8 cellular contexts compared by ENCODE assay signal in the genomic region with DNA sequence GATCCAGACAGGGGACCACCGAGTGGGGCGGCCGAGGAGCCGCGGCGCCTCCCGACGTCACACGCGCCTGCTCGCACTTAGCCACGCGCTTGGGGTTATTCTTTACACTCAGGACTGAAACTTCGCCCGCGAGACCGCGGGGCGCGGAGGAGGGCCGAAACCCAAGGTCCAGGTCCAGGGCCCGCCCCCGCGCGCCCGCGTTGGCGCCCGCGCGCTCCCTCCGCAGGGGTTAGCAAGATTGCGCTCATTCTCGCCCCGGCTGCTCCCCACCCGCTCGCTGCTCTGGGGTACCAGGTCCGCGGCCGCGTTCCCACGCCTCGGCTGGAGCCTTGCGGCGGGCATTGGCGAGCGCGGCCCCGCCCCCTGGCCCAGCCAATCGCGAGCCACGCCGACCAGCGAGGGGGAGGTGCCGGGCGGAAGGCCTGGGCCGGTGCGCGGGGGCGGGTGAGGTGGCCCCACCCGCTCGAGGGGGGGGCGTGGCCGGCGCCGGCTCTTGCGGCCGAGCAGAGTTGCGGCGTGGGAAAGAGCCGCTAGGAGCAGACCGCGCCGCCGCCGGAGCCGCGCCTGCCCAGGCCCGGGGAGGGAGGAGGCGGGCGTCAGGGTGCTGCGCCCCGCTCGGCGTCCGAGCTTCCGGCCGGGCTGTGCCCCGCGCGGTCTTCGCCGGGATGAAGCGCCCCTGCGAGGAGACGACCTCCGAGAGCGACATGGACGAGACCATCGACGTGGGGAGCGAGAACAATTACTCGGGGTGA. TPM values are rescaled to one million over a fixed set of nuclear protein-coding genes. Genes with fewer than 3 reads are reported as not detected.
A peak's percentile ranks its signal among the peaks of the same experiment; 100 is the strongest.
DNase-seq lines count a peak whose midpoint lies in the region; ATAC-seq and TF ChIP-seq lines count a peak whose summit lies in the region.

A gene (plus strand): TSS at position 521 of the 752 bp plus-strand sequence. CDS start 145 bp downstream, at position 666.

- POLR2A ChIA-PET in RWPE1 (lab: Yijun Ruan, JAX; ENCODE audit: low non-redundant PET), result no interaction called here

- TF ChIP-seq EP300 in neural cell (conservative IDR thresholded peaks at IDR 0.05; ENCODE audit: poor library complexity, severe bottlenecking), result peak; percentile 43

- H3K27ac ChIP-seq in RWPE1 (no peak within 1 kb of the TSS), neural cell (ENCODE audit: low read length) (no peak within 1 kb of the TSS)

- peak within 1 kb of the TSS; percentile 31 for H2AFZ ChIP-seq in neural cell (ENCODE audit: low read depth, low read length)

- no peaks in the 10 kb centered on the region for H4K20me1 ChIP-seq in neural cell (ENCODE audit: insufficient read depth)

- CTCF ChIA-PET in RWPE1 (lab: Yijun Ruan, JAX), result interaction anchor here (0.6 kb wide), 1 partner anchor 109 kb away, joined by 3 read pairs; no protein-coding TSS in a partner anchor

- TF ChIP-seq CTCF in RWPE1 (conservative IDR thresholded peaks at IDR 0.05; ENCODE audit: low read depth), result no peak
- TF ChIP-seq CTCF in fibroblast of villous mesenchyme (IDR thresholded peaks at IDR 0.05; ENCODE audit: insufficient read depth, low read depth, low read length), result no peak
- peak; percentile 20 for TF ChIP-seq CTCF in neural cell (IDR thresholded peaks at IDR 0.05; ENCODE audit: poor library complexity, severe bottlenecking)

- H3K9me2 ChIP-seq in neural cell (ENCODE audit: insufficient read depth, low read length), result no peaks in the 10 kb centered on the region

- H3K27me3 ChIP-seq in neural cell (ENCODE audit: insufficient read depth, low read depth, low read length), result peaks cover 84% of the 10 kb centered on the region

- no peaks in the 10 kb centered on the region for H3K9me3 ChIP-seq in neural cell (ENCODE audit: low read length)

- peak within 1 kb of the TSS; percentile 50 for H3K4me2 ChIP-seq in neural cell (ENCODE audit: low read length)

- no peaks in the 10 kb centered on the region for H3K36me3 ChIP-seq in neural cell (ENCODE audit: insufficient read depth, low read length)

- H3K4me3 ChIP-seq in Jurkat, Clone E6-1 (ENCODE audit: low read length), result peak within 1 kb of the TSS; percentile 64
- H3K4me3 ChIP-seq in fibroblast of villous mesenchyme (ENCODE audit: low read depth, low read length) (peak within 1 kb of the TSS; percentile 65), neural cell (ENCODE audit: low read length) (peak within 1 kb of the TSS; percentile 74)

- peak; percentile 68 for DNase-seq in DMS53 treated with DMSO at 0.1 percent for 48 hours (lab: John Stamatoyannopoulos, UW; ENCODE audit: unreplicated experiment)
- peak; percentile 67 for DNase-seq in Jurkat, Clone E6-1 (ENCODE audit: low read depth, low spot score)
- peak; percentile 91 for DNase-seq in RWPE1 (ENCODE audit: low spot score)
- DNase-seq in activated gamma-delta T cell treated with anti-CD3 and anti-CD28 coated beads, Interleukin-2, amount 50 U/mL, for 16 hours (ENCODE audit: low read depth), result peak; percentile 70
- DNase-seq in fibroblast of villous mesenchyme (ENCODE audit: low read depth), result peak; percentile 90
- peak; percentile 90 for DNase-seq in stimulated activated naive CD8-positive, alpha-beta T cell treated with anti-CD3 and anti-CD28 coated beads, Interleukin-15, Interleukin-2, amounts not matched to agents 100 U/mL and 50 U/mL, for 24 hours

- peak; percentile 83 for ATAC-seq in GM21723 (IDR thresholded peaks at IDR 0.05; ENCODE audit: unreplicated experiment)
- ATAC-seq in stimulated activated naive CD8-positive, alpha-beta T cell treated with anti-CD3 and anti-CD28 coated beads, Interleukin-15, Interleukin-2, amounts not matched to agents 100 U/mL and 50 U/mL, for 24 hours, result peak; percentile 82

- H3K9ac ChIP-seq in neural cell (ENCODE audit: low read length), result peak within 1 kb of the TSS; percentile 36

- TF ChIP-seq RAD21 in neural cell (conservative IDR thresholded peaks at IDR 0.05), result peak; percentile 31

- H3F3A ChIP-seq in neural cell (ENCODE audit: insufficient read depth, low read length, poor library complexity, severe bottlenecking), result no peaks in the 10 kb centered on the region

- no peaks in the 10 kb centered on the region for H3K79me2 ChIP-seq in neural cell (replicated peaks; ENCODE audit: insufficient read depth, low read length)

TF ChIP-seq in neural cell, 6 proteins besides CTCF, POLR2A, EP300 and RAD21:
- no peak for TF ChIP-seq TAF1 (IDR thresholded peaks at IDR 0.05; ENCODE audit: low read depth)
- TF ChIP-seq, protein P1, sequence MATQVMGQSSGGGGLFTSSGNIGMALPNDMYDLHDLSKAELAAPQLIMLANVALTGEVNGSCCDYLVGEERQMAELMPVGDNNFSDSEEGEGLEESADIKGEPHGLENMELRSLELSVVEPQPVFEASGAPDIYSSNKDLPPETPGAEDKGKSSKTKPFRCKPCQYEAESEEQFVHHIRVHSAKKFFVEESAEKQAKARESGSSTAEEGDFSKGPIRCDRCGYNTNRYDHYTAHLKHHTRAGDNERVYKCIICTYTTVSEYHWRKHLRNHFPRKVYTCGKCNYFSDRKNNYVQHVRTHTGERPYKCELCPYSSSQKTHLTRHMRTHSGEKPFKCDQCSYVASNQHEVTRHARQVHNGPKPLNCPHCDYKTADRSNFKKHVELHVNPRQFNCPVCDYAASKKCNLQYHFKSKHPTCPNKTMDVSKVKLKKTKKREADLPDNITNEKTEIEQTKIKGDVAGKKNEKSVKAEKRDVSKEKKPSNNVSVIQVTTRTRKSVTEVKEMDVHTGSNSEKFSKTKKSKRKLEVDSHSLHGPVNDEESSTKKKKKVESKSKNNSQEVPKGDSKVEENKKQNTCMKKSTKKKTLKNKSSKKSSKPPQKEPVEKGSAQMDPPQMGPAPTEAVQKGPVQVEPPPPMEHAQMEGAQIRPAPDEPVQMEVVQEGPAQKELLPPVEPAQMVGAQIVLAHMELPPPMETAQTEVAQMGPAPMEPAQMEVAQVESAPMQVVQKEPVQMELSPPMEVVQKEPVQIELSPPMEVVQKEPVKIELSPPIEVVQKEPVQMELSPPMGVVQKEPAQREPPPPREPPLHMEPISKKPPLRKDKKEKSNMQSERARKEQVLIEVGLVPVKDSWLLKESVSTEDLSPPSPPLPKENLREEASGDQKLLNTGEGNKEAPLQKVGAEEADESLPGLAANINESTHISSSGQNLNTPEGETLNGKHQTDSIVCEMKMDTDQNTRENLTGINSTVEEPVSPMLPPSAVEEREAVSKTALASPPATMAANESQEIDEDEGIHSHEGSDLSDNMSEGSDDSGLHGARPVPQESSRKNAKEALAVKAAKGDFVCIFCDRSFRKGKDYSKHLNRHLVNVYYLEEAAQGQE (IDR thresholded peaks at IDR 0.05; ENCODE audit: borderline replicate concordance), result no peak
- TF ChIP-seq EZH2 (IDR thresholded peaks at IDR 0.05; ENCODE audit: borderline replicate concordance, insufficient read depth, low read length, poor library complexity, severe bottlenecking), result peak; percentile 38
- peak; percentile 62 for TF ChIP-seq MXI1 (conservative IDR thresholded peaks at IDR 0.05; ENCODE audit: poor library complexity, severe bottlenecking)
- peak; percentile 39 for TF ChIP-seq SMC3 (conservative IDR thresholded peaks at IDR 0.05; ENCODE audit: poor library complexity)

RNA-seq across cellular contexts. Expression of the gene that starts here (rescaled TPM):
- polyA plus RNA-seq in Jurkat, Clone E6-1 (2012; ENCODE audit: insufficient read depth, insufficient read length), result 3.3 TPM
- 0.32 TPM in 1 of 2 replicates, not detected in the other for total RNA-seq in fibroblast of villous mesenchyme
- 0.20 TPM in 1 of 2 replicates, not detected in the other for polyA plus RNA-seq in neural cell
- polyA minus RNA-seq in neural cell, result not detected in 2 replicates

Comparison
In these comparisons a context has a peak if more than half of its experiments do, and no peak if none do; other contexts are left out.
1. Peak in DNase-seq and H3K4me3 ChIP-seq in fibroblast of villous mesenchyme; RNA of the gene not detected or under 1 TPM.